9 cellular contexts compared by ENCODE assay signal in genomic region chr7:82247814-82248433, GRCh38.
DNase-seq lines count a peak whose midpoint lies in the region; ATAC-seq, FAIRE-seq and TF ChIP-seq lines count a peak whose summit lies in the region.
"Had no signal": no experiment of that assay in that cellular context is flagged by ENCODE, and none has a peak within 500 bp of the region (broad histone marks: within the 10 kb centered on the region; RNA-seq: fewer than 3 reads in every experiment).

No MANE protein-coding gene starts in this region.

- SMC1A ChIA-PET in GM12878 (lab: Charles Lee; ENCODE audit: uncharacterized antibody, unreplicated experiment): interaction anchor here (0.6 to 2.4 kb wide), 7 partner anchors 9 to 330 kb away, joined by 3 to 7 read pairs (median 4); no protein-coding TSS in a partner anchor

- no peak overlapping the region for H3K4me3 Mint-ChIP-seq in nephron

- H3K9ac ChIP-seq in Loucy (ENCODE audit: low read depth, low read length, poor library complexity, severe bottlenecking) (no peak overlapping the region), GM12878 (ENCODE audit: control insufficient read depth, insufficient read depth, low read length) (no peak overlapping the region)

- H3K4me1 ChIP-seq in DOHH2 (ENCODE audit: control insufficient read depth, low read length) (no peaks in the 10 kb centered on the region), Loucy (ENCODE audit: insufficient read depth, low read length, poor library complexity, severe bottlenecking) (no peaks in the 10 kb centered on the region), GM12878 (ENCODE audit: control insufficient read depth, insufficient read depth, low read length) (no peaks in the 10 kb centered on the region)
- H3K4me1 ChIP-seq: pancreas had no signal

- no peaks in the 10 kb centered on the region for H3K4me1 Mint-ChIP-seq in nephron

- in situ Hi-C loops in GM12878 (cut with MboI): loop anchor here (25.0 kb wide), 1 partner anchor 761 kb away; no protein-coding TSS in a partner anchor

- CTCF ChIA-PET in GM12878 (lab: Yijun Ruan, JAX): interaction anchor here (0.8 to 2.9 kb wide), 9 partner anchors 10 to 258 kb away, joined by 3 to 21 read pairs (median 3); no protein-coding TSS in a partner anchor

- peak; percentile 84 for ATAC-seq in GM12878
- no peak for ATAC-seq in GM21423 (IDR thresholded peaks at IDR 0.05; ENCODE audit: unreplicated experiment)
- ATAC-seq in HG02973 (IDR thresholded peaks at IDR 0.05; ENCODE audit: unreplicated experiment): no peak
- ATAC-seq in GM19328 (IDR thresholded peaks at IDR 0.05; ENCODE audit: unreplicated experiment): no peak

- H3K27ac ChIP-seq in DOHH2 (ENCODE audit: low read depth, low read length) (no peak overlapping the region), GM12878 (ENCODE audit: control insufficient read depth, insufficient read depth) (no peak overlapping the region)
- H3K27ac ChIP-seq: pancreas had no signal

- H3K4me3 ChIP-seq in DOHH2 (ENCODE audit: low read length) (no peak overlapping the region), Loucy (ENCODE audit: low read length, poor library complexity, severe bottlenecking) (no peak overlapping the region), GM12878 (no peak overlapping the region)
- H3K4me3 ChIP-seq: pancreas had no signal

- peak; percentile 21 for TF ChIP-seq CTCF in DOHH2 (IDR thresholded peaks at IDR 0.05; ENCODE audit: low read depth, low read length, poor library complexity, severe bottlenecking)
- TF ChIP-seq CTCF in Loucy (conservative IDR thresholded peaks at IDR 0.05; ENCODE audit: low read length): peak; percentile 68
- TF ChIP-seq CTCF in GM12878 (IDR thresholded peaks at IDR 0.05 in 2 of 3, conservative IDR thresholded peaks at IDR 0.05 in 1 of 3; ENCODE audit: control insufficient read depth in 2 of 3, extremely low read depth in 1 of 3, insufficient read depth in 1 of 3, low read depth in 3 of 3, low read length in 3 of 3): peak; percentile 33 to 51 (median 38)
- peak; percentile 32 to 50 (median 34) for TF ChIP-seq CTCF in nephron (IDR thresholded peaks at IDR 0.05; ENCODE audit: unreplicated experiment in 3 of 3)

- H3K36me3 Mint-ChIP-seq in nephron (ENCODE audit: low read depth): peaks cover 3% of the 10 kb centered on the region

- RAD21 ChIA-PET in GM12878 (lab: Charles Lee; ENCODE audit: unreplicated experiment): interaction anchor here (1.0 to 1.5 kb wide), 4 partner anchors 98 to 202 kb away, joined by 3 to 5 read pairs (median 4); no protein-coding TSS in a partner anchor

- H2AFZ ChIP-seq in Loucy (ENCODE audit: low read length) (peak overlapping the region; percentile 63; the same call in 1 of the 2 replicates), GM12878 (ENCODE audit: control insufficient read depth, low read depth, low read length) (no peak overlapping the region)

- intact Hi-C loops in GM12878 (cut with micrococcal nuclease; ENCODE audit: unreplicated experiment): no loop called here

- H3K4me2 ChIP-seq in DOHH2 (ENCODE audit: low read length) (no peak overlapping the region), Loucy (ENCODE audit: low read depth, low read length, poor library complexity, severe bottlenecking) (no peak overlapping the region), GM12878 (ENCODE audit: control insufficient read depth, insufficient read depth) (no peak overlapping the region)

- no peak for FAIRE-seq in GM12878 (lab: Jason Lieb, UNC)
- FAIRE-seq: pancreas had no signal

- H3K36me3 ChIP-seq in DOHH2 (ENCODE audit: control insufficient read depth, low read length) (no peaks in the 10 kb centered on the region), Loucy (ENCODE audit: insufficient read depth, low read length) (no peaks in the 10 kb centered on the region), GM12878 (ENCODE audit: control insufficient read depth in 2 of 2, insufficient read depth in 2 of 2, low read length in 1 of 2) (no peaks in the 10 kb centered on the region)
- H3K36me3 ChIP-seq: pancreas had no signal

- no peaks in the 10 kb centered on the region for H3K27me3 Mint-ChIP-seq in nephron (ENCODE audit: low read depth)

- TF ChIP-seq EP300 in GM12878 (IDR thresholded peaks at IDR 0.05; ENCODE audit: borderline replicate concordance in 1 of 2, control insufficient read depth in 1 of 2, low read depth in 2 of 2, low read length in 2 of 2): no peak

- BruUV-seq in GM12878 (replicated peaks; lab: Mats Ljungman, UMichigan): no TSS peak

- H3F3A ChIP-seq in DOHH2 (ENCODE audit: control insufficient read depth, insufficient read depth) (no peaks in the 10 kb centered on the region), Loucy (ENCODE audit: low read depth) (no peaks in the 10 kb centered on the region)

- TF ChIP-seq POLR2A in GM12878 (IDR thresholded peaks at IDR 0.05; ENCODE audit: low read depth, low read length): no peak

- H3K9me3 ChIP-seq in DOHH2 (ENCODE audit: control insufficient read depth, insufficient read depth, low read length) (no peaks in the 10 kb centered on the region), Loucy (ENCODE audit: insufficient read depth, low read depth, low read length) (no peaks in the 10 kb centered on the region), GM12878 (replicated peaks; ENCODE audit: control insufficient read depth, insufficient read depth, low read length) (no peaks in the 10 kb centered on the region)
- H3K9me3 ChIP-seq: pancreas had no signal

- no peak for DNase-seq in GM12878 (ENCODE audit: low read depth, low spot score)
- no peak for DNase-seq in cortex of kidney (lab: John Stamatoyannopoulos, UW)
- DNase-seq: pancreas had no signal

- TF ChIP-seq RAD21 in GM12878 (IDR thresholded peaks at IDR 0.05; ENCODE audit: insufficient read depth, low read depth, low read length): 0 out of 2 replicates have a peak, but pooled peaks have one; percentile 10

- H3K27ac Mint-ChIP-seq in nephron: no peak overlapping the region

- H3K79me2 ChIP-seq in DOHH2 (ENCODE audit: control insufficient read depth, low read length): no peaks in the 10 kb centered on the region
- H3K79me2 ChIP-seq in Loucy (ENCODE audit: insufficient read depth, low read length): no peaks in the 10 kb centered on the region
- no peaks in the 10 kb centered on the region for H3K79me2 ChIP-seq in GM12878 (ENCODE audit: control insufficient read depth, insufficient read depth, low read length)

- POLR2A ChIA-PET in GM12878 (lab: Charles Lee): no interaction called here

- H3K9me2 ChIP-seq in DOHH2 (replicated peaks; ENCODE audit: control insufficient read depth, low read length) (no peaks in the 10 kb centered on the region; the same call in 1 of the 2 replicates), Loucy (replicated peaks; ENCODE audit: low read depth, low read length) (no peaks in the 10 kb centered on the region)

- 14% methylated on average over 3 of the region's 3 CpGs for WGBS in GM12878 (ENCODE audit: insufficient coverage, insufficient replicate concordance, low lambda C conversion rate, missing lambda C conversion rate)

- H4K20me1 ChIP-seq in DOHH2 (ENCODE audit: control insufficient read depth, insufficient read depth, low read depth, low read length) (no peaks in the 10 kb centered on the region), Loucy (ENCODE audit: insufficient read depth, low read length, poor library complexity, severe bottlenecking) (no peaks in the 10 kb centered on the region), GM12878 (ENCODE audit: control insufficient read depth, insufficient read depth) (no peaks in the 10 kb centered on the region)

- H3K27me3 ChIP-seq in DOHH2 (ENCODE audit: control insufficient read depth, low read length) (no peaks in the 10 kb centered on the region), Loucy (ENCODE audit: insufficient read depth, low read length, poor library complexity, severe bottlenecking) (peaks cover 6% of the 10 kb centered on the region), GM12878 (replicated peaks in 1 of 2; ENCODE audit: control insufficient read depth in 2 of 2, insufficient read depth in 2 of 2, low read length in 1 of 2) (no peaks in the 10 kb centered on the region)
- H3K27me3 ChIP-seq: pancreas had no signal

- H3K9me3 Mint-ChIP-seq in nephron: no peaks in the 10 kb centered on the region

TF ChIP-seq in GM12878, 131 proteins besides CTCF, POLR2A, EP300 and RAD21:
- TF ChIP-seq IKZF2 (IDR thresholded peaks at IDR 0.05) (peak in 1 of 2 experiments; percentile 22; a peak in 2 of 4 replicates), IKZF1 (conservative IDR thresholded peaks at IDR 0.05) (0 out of 2 replicates have a peak, but pooled peaks have one; percentile 38), NR2C2 (IDR thresholded peaks at IDR 0.05; ENCODE audit: borderline replicate concordance, control insufficient read depth, insufficient read length, low read depth) (no peak), TARDBP (IDR thresholded peaks at IDR 0.05; ENCODE audit: borderline replicate concordance) (no peak), ZNF274 (IDR thresholded peaks at IDR 0.05; ENCODE audit: insufficient read depth, insufficient read length) (no peak), SPI1 (IDR thresholded peaks at IDR 0.05; ENCODE audit: borderline replicate concordance, insufficient read depth, low read depth, low read length) (0 out of 2 replicates have a peak, but pooled peaks have one; percentile 26), SIX5 (IDR thresholded peaks at IDR 0.05; ENCODE audit: low read depth, low read length, severe bottlenecking) (no peak), PML (IDR thresholded peaks at IDR 0.05; ENCODE audit: low read length) (no peak)
